In the genomic region with DNA sequence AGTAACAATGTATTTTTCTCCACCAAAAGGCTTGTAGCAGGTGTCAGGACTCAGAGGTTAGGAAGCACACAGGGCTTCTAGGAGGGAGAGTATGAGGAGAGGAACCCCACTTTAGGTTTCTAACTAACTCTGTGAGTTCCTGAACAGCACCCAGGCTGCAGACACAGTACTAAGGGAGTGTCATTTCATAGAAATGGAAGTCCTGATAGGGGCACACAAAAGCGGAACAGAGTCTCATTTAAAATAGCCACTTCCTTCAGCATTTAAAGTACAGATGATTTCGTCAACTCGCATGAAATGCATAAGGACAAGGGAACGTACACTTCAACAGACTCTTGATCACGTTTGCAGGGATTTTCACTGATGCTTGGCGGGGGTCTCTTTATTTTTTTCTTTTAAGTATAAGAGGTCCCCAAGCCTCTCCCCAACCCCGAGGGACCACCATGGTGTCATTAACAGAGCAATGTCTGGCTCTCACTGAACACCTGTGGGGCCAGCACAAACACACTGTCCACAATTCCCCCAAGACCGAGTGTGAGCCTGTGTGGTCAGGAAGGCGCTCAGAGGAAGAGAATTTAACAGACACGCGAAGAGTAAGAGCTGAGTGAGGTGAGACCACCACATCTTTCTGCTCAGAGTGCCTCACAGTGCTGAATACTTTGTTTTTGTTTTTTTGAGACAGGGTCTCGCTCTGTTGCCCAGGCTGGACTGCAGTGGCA, we compare ENCODE assay signal across 9 cellular contexts.
DNase-seq lines count a peak whose midpoint lies in the region; ATAC-seq and TF ChIP-seq lines count a peak whose summit lies in the region.
"Had no signal": no experiment of that assay in that cellular context is flagged by ENCODE, and none has a peak within 500 bp of the region (broad histone marks: within the 10 kb centered on the region; RNA-seq: fewer than 3 reads in every experiment).

No MANE protein-coding gene starts in this region.

- no peak overlapping the region for H3K9ac ChIP-seq in DND-41 (ENCODE audit: low read depth, low read length)

- TF ChIP-seq CTCF in DND-41 (IDR thresholded peaks at IDR 0.05; ENCODE audit: borderline replicate concordance, extremely low read depth, low read length, poor library complexity, severe bottlenecking), result no peak

- H3K9me3 ChIP-seq in DND-41 (ENCODE audit: insufficient read depth, low read length, severe bottlenecking) (no peaks in the 10 kb centered on the region), SJCRH30 (replicated peaks) (no peaks in the 10 kb centered on the region)

- H3K79me2 ChIP-seq in DND-41 (ENCODE audit: insufficient read depth, low read length), result peaks cover 42% of the 10 kb centered on the region

- H3K27me3 ChIP-seq in DND-41 (ENCODE audit: insufficient read depth, low read length, poor library complexity) (no peaks in the 10 kb centered on the region), SJCRH30 (peaks cover 11% of the 10 kb centered on the region; the same call in 1 of the 2 replicates)

- H3K4me2 ChIP-seq in DND-41 (ENCODE audit: insufficient read depth, low read length), result no peak overlapping the region

- no peaks in the 10 kb centered on the region for H3K4me1 ChIP-seq in DND-41 (ENCODE audit: insufficient read depth, low read length)
- H3K4me1 ChIP-seq in SJCRH30, result no peaks in the 10 kb centered on the region

- H2AFZ ChIP-seq in DND-41 (ENCODE audit: low read depth, low read length), result no peak overlapping the region

- H4K20me1 ChIP-seq in DND-41 (ENCODE audit: insufficient read depth, low read length), result peaks cover 39% of the 10 kb centered on the region

- DNase-seq in DND-41 (no peak), SJCRH30 (no peak), 8988T (no peak), G401 (ENCODE audit: low spot score) (no peak), DMS153 (lab: John Stamatoyannopoulos, UW) (no peak)
- DNase-seq: left cardiac atrium had no signal

- ATAC-seq in DND-41 (ENCODE audit: insufficient read depth, low read depth) (no peak; the same call in 2 of the 3 replicates), GM19395 (IDR thresholded peaks at IDR 0.05; ENCODE audit: unreplicated experiment) (peak; percentile 84), HG03342 (IDR thresholded peaks at IDR 0.05; ENCODE audit: unreplicated experiment) (peak; percentile 86)

- H3K4me3 ChIP-seq in DND-41 (ENCODE audit: low read depth in 1 of 2, low read length in 2 of 2), result no peak overlapping the region
- H3K4me3 ChIP-seq in SJCRH30, result no peak overlapping the region

- H3K27ac ChIP-seq in DND-41 (ENCODE audit: low read length) (0 out of 2 replicates have a peak overlapping the region, but pooled peaks have one; percentile 20), angular gyrus (ENCODE audit: low read depth, low read length) (peak overlapping the region; percentile 11), SJCRH30 (no peak overlapping the region)

- H3K36me3 ChIP-seq in DND-41 (ENCODE audit: insufficient read depth, low read length) (peaks cover 98% of the 10 kb centered on the region), SJCRH30 (no peaks in the 10 kb centered on the region)

- in situ Hi-C loops in G401 (cut with HindIII; ENCODE audit: low sequenced_read_pairs), result no loop called here
